ENCODE assay signal across 8 cellular contexts in the genomic region with DNA sequence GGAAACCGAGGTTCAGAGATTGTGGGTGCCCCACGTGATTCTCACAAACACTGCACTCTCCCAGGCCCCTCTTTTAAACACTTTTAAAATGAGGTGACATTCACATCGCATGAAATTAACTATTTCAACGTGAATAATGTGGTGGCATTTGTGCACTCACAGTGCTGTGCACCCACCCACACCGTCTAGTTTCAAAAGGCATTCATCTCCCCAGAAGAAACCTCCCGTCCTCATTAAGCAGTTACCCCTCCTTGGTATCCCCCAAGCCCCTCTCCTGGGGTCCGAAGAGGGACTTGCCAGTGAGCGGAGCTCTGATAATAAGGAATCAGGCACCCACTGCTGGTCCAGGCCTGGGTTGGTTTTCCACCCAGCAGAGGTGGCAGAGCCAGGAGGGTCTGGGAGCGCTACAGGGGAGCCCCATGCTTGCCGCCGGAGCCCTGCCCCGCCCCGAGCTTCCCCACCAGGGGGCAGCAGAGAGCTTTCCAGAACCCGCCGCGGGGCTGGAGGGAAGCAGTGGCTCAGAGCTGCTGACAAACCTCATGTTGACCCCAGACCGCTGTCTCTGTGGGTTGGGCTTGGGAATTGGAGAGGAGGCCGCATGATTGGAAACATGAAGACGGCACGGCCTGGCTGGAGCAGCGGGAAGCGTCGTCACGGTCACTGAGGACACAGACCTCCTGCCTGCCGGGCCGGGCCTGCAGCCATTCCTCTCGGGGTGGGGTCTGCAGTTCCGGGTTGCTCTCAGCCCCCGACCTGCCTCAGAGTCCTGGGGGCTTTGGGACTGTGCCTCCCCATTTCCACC. TPM values are rescaled to one million over a fixed set of nuclear protein-coding genes. Genes with fewer than 3 reads are reported as not detected.
DNase-seq lines count a peak whose midpoint lies in the region; ATAC-seq and TF ChIP-seq lines count a peak whose summit lies in the region.

No MANE protein-coding gene starts in this region.

- no peaks in the 10 kb centered on the region for H3K36me3 ChIP-seq in mucosa of descending colon (ENCODE audit: low read depth)

- no peak overlapping the region for H3K4me3 Mint-ChIP-seq in activated CD8-positive, alpha-beta memory T cell treated with anti-CD3 and anti-CD28 coated beads, Interleukin-2, amount 10 ng/mL, durations not matched to agents 7 days and 5 days
- H3K4me3 Mint-ChIP-seq in endothelial cell (ENCODE audit: unreplicated experiment) = no peak overlapping the region

- H3K4me1 Mint-ChIP-seq in activated CD8-positive, alpha-beta memory T cell treated with anti-CD3 and anti-CD28 coated beads, Interleukin-2, amount 10 ng/mL, durations not matched to agents 7 days and 5 days = peaks cover 1% of the 10 kb centered on the region
- H3K4me1 Mint-ChIP-seq in endothelial cell (ENCODE audit: unreplicated experiment) = no peaks in the 10 kb centered on the region

- CTCF ChIA-PET in activated CD8-positive, alpha-beta memory T cell treated with anti-CD3 and anti-CD28 coated beads, Interleukin-2, amount 10 ng/mL, durations not matched to agents 7 days and 5 days (lab: Charles Lee) = interaction anchor here (0.6 to 1.8 kb wide), 28 partner anchors 8 to 226 kb away, joined by 3 to 16 read pairs (median 3); a partner anchor contains a TSS

- DNase-seq in A172 (ENCODE audit: low spot score) (peak; percentile 52), NCI-H69 (lab: John Stamatoyannopoulos, UW) (peak; percentile 83), endothelial cell (ENCODE audit: low spot score) (peak; percentile 98), mucosa of descending colon (peak; percentile 81 to 88 (median 86))
- DNase-seq in activated CD8-positive, alpha-beta memory T cell treated with anti-CD3 and anti-CD28 coated beads, Interleukin-2, amount 10 ng/mL, durations not matched to agents 7 days and 5 days = peak; percentile 78
- peak; percentile 80 for DNase-seq in stimulated activated CD8-positive, alpha-beta memory T cell treated with anti-CD3 and anti-CD28 coated beads, Interleukin-2, amount 100 ng/mL, for 48 hours (ENCODE audit: low read depth in 2 of 2)

- intact Hi-C loops in mucosa of descending colon (cut with DNase I, micrococcal nuclease) = loop anchor here (5.0 kb wide), 2 partner anchors 160 to 165 kb away; no protein-coding TSS in a partner anchor

- H3K27ac Mint-ChIP-seq in activated CD8-positive, alpha-beta memory T cell treated with anti-CD3 and anti-CD28 coated beads, Interleukin-2, amount 10 ng/mL, durations not matched to agents 7 days and 5 days = no peak overlapping the region
- peak overlapping the region; percentile 36 for H3K27ac Mint-ChIP-seq in endothelial cell (ENCODE audit: unreplicated experiment)

- TF ChIP-seq CTCF in endothelial cell (IDR thresholded peaks at IDR 0.05; ENCODE audit: unreplicated experiment) (peak; percentile 97), mucosa of descending colon (IDR thresholded peaks at IDR 0.05) (peak; percentile 93)

- ATAC-seq in GM18498 (IDR thresholded peaks at IDR 0.05; ENCODE audit: unreplicated experiment) = peak; percentile 77
- ATAC-seq in HG03342 (IDR thresholded peaks at IDR 0.05; ENCODE audit: unreplicated experiment) = peak; percentile 62
- ATAC-seq in activated CD8-positive, alpha-beta memory T cell treated with anti-CD3 and anti-CD28 coated beads, Interleukin-2, amount 10 ng/mL, durations not matched to agents 7 days and 5 days = peak; percentile 89
- ATAC-seq in mucosa of descending colon = peak; percentile 71

- no peaks in the 10 kb centered on the region for H3K27me3 Mint-ChIP-seq in activated CD8-positive, alpha-beta memory T cell treated with anti-CD3 and anti-CD28 coated beads, Interleukin-2, amount 10 ng/mL, durations not matched to agents 7 days and 5 days
- peaks cover 14% of the 10 kb centered on the region for H3K27me3 Mint-ChIP-seq in endothelial cell (ENCODE audit: unreplicated experiment)

- H3K4me3 ChIP-seq in mucosa of descending colon = no peak overlapping the region

- H3K9me3 Mint-ChIP-seq in activated CD8-positive, alpha-beta memory T cell treated with anti-CD3 and anti-CD28 coated beads, Interleukin-2, amount 10 ng/mL, durations not matched to agents 7 days and 5 days (ENCODE audit: low read depth) = no peaks in the 10 kb centered on the region
- H3K9me3 Mint-ChIP-seq in endothelial cell (ENCODE audit: unreplicated experiment) = no peaks in the 10 kb centered on the region

- peaks cover 3% of the 10 kb centered on the region for H3K4me1 ChIP-seq in mucosa of descending colon (ENCODE audit: low read depth)

- no peaks in the 10 kb centered on the region for H3K9me3 ChIP-seq in mucosa of descending colon

- no peaks in the 10 kb centered on the region for H3K36me3 Mint-ChIP-seq in activated CD8-positive, alpha-beta memory T cell treated with anti-CD3 and anti-CD28 coated beads, Interleukin-2, amount 10 ng/mL, durations not matched to agents 7 days and 5 days
- H3K36me3 Mint-ChIP-seq in endothelial cell (ENCODE audit: low read depth, unreplicated experiment) = peaks cover 11% of the 10 kb centered on the region

RNA-seq across cellular contexts. Expression of a gene that starts 27.5 kb away (rescaled TPM):
- total RNA-seq in A172 (2014; rRNA removed; shearing (Covaris generic)) = not detected in 2 replicates
- not detected for total RNA-seq in activated CD8-positive, alpha-beta memory T cell treated with anti-CD3 and anti-CD28 coated beads, Interleukin-2, amount 10 ng/mL, durations not matched to agents 7 days and 5 days
- total RNA-seq in endothelial cell (ENCODE audit: unreplicated experiment) (1.7 TPM), mucosa of descending colon (10 to 100 TPM in 1 of 3 donors, 1 to 10 TPM in 2; 2.5 to 18.5 (median 4.2) TPM)

RNA-seq across cellular contexts. Expression of a gene that starts 43.0 kb away (rescaled TPM):
- total RNA-seq in A172 (2014; rRNA removed; shearing (Covaris generic)) = 7.2 and 10.0 TPM in 2 replicates
- total RNA-seq in activated CD8-positive, alpha-beta memory T cell treated with anti-CD3 and anti-CD28 coated beads, Interleukin-2, amount 10 ng/mL, durations not matched to agents 7 days and 5 days = 10 to 100 TPM in 1 of 2 experiments, 1 to 10 TPM in 1; 6.0 to 10.7 TPM
- total RNA-seq in endothelial cell (ENCODE audit: unreplicated experiment) = 114 TPM
- 10 to 100 TPM; 10.3 to 13.6 (median 11.7) TPM for total RNA-seq in mucosa of descending colon
